9 cellular contexts compared by ENCODE assay signal in the genomic region with DNA sequence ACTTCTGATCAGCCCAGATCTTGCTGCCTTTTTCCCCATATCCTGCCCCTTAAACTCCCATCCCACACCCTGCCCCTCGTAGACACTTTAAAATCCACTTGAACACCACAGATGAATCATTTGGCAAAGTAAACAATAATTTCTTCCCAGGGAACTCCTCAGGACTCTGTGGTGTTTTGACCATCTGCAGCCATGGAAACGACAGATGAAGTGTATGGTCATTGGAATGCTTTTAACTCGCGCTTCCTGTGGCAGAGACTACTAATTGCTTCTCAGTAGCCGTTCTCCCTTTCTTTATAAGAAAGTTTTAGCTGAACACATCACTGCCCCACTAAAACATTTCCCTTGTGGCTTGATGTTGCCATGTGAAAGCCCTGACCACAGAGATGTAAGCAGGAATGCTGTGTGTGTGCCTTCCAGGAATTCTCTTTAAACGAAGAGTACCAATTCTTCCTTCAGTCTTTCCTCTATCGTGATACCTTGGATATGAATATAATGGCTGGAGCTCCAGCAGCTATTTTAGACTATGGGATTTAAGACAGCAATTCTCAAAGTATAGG.
A peak's percentile ranks its signal among the peaks of the same experiment; 100 is the strongest.
DNase-seq lines count a peak whose midpoint lies in the region; ATAC-seq and TF ChIP-seq lines count a peak whose summit lies in the region.
"Had no signal": no experiment of that assay in that cellular context is flagged by ENCODE, and none has a peak within 500 bp of the region (broad histone marks: within the 10 kb centered on the region; RNA-seq: fewer than 3 reads in every experiment).

No MANE protein-coding gene starts in this region.

- 41% methylated on average over 7 of the region's 7 CpGs for WGBS in suprapubic skin

- H3K27ac ChIP-seq in SJSA1 (peak overlapping the region; percentile 90), suprapubic skin (no peak overlapping the region)
- H3K27ac ChIP-seq: KMS-11 had no signal

- H3K36me3 ChIP-seq in HAP-1 (replicated peaks) = no peaks in the 10 kb centered on the region
- H3K36me3 ChIP-seq in SJSA1 = no peaks in the 10 kb centered on the region
- H3K36me3 ChIP-seq in suprapubic skin = no peaks in the 10 kb centered on the region

- no peak for ATAC-seq in HG03442 (IDR thresholded peaks at IDR 0.05; ENCODE audit: unreplicated experiment)

- in situ Hi-C loops in HAP-1 (cut with MboI; ENCODE audit: low sequenced_read_pairs) = no loop called here

- TF ChIP-seq EP300 in suprapubic skin (IDR thresholded peaks at IDR 0.05) = no peak

- H3K4me1 ChIP-seq in HAP-1 = peaks cover 3% of the 10 kb centered on the region; the same call in 1 of the 2 replicates
- peaks cover 28% of the 10 kb centered on the region for H3K4me1 ChIP-seq in SJSA1 (replicated peaks)
- peaks cover 12% of the 10 kb centered on the region for H3K4me1 ChIP-seq in suprapubic skin

- DNase-seq in HAP-1 (ENCODE audit: low spot score in 2 of 2) (peak; percentile 18 to 42), SJSA1 (ENCODE audit: low read depth in 1 of 2, low spot score in 2 of 2) (peak; percentile 95 to 98), glomerular visceral epithelial cell (ENCODE audit: extremely low spot score) (peak; percentile 100), retinal pigment epithelial cell (ENCODE audit: low read depth) (peak; percentile 99), cerebellum (ENCODE audit: low spot score) (no peak), suprapubic skin (ENCODE audit: low spot score in 2 of 2) (no peak)
- no peak for DNase-seq in activated CD4-positive, alpha-beta T cell treated with anti-CD3 and anti-CD28 coated beads, Interleukin-2, amount 50 U/mL, for 1 hour

- no peak for TF ChIP-seq CTCF in retinal pigment epithelial cell (conservative IDR thresholded peaks at IDR 0.05; ENCODE audit: low read depth, low read length)
- no peak for TF ChIP-seq CTCF in suprapubic skin (IDR thresholded peaks at IDR 0.05)

- H3K27me3 ChIP-seq in HAP-1 (ENCODE audit: low read depth) (no peaks in the 10 kb centered on the region; the same call in 1 of the 2 replicates), SJSA1 (replicated peaks) (no peaks in the 10 kb centered on the region), suprapubic skin (no peaks in the 10 kb centered on the region)

- no peak overlapping the region for H3K4me3 ChIP-seq in HAP-1
- no peak overlapping the region for H3K4me3 ChIP-seq in SJSA1
- no peak overlapping the region for H3K4me3 ChIP-seq in retinal pigment epithelial cell (ENCODE audit: low read length)
- no peak overlapping the region for H3K4me3 ChIP-seq in suprapubic skin

- no peak for TF ChIP-seq POLR2A in suprapubic skin (IDR thresholded peaks at IDR 0.05)

- H3K9me3 ChIP-seq in HAP-1 (no peaks in the 10 kb centered on the region; the same call in 1 of the 2 replicates), SJSA1 (replicated peaks) (no peaks in the 10 kb centered on the region), suprapubic skin (no peaks in the 10 kb centered on the region)

Comparison
In these comparisons a context has a peak if more than half of its experiments do, and no peak if none do; other contexts are left out.
1. DNase-seq: peak in HAP-1 (2 of 2), SJSA1 (2 of 2), glomerular visceral epithelial cell (single experiment) and retinal pigment epithelial cell (single experiment); none in activated CD4-positive, alpha-beta T cell treated with anti-CD3 and anti-CD28 coated beads, Interleukin-2, amount 50 U/mL, for 1 hour (single experiment), cerebellum (single experiment) and suprapubic skin (0 of 2).